1 cellular context compared by ENCODE assay signal in genomic region chr7:1548944-1549343, GRCh38.
TF ChIP-seq lines count a peak whose summit lies in the region.

No MANE protein-coding gene starts in this region.

TF ChIP-seq in endothelial cell of umbilical vein, 7 proteins besides CTCF, POLR2A, EP300 and RAD21:
- TF ChIP-seq POLR2AphosphoS5 (IDR thresholded peaks at IDR 0.05; ENCODE audit: insufficient read depth, low read depth, low read length) = no peak
- TF ChIP-seq MAX (IDR thresholded peaks at IDR 0.05; ENCODE audit: insufficient read depth, insufficient read length) = peak; percentile 67
TF ChIP-seq in endothelial cell of umbilical vein: peak in this region for 1.
